Comparison of ENCODE assay signal across 18 cellular contexts in genomic region chr17:12027658-12028057, GRCh38.
"Had no signal": no experiment of that assay in that cellular context is flagged by ENCODE, and none has a peak within 500 bp of the region (broad histone marks: within the 10 kb centered on the region; RNA-seq: fewer than 3 reads in every experiment).

No MANE protein-coding gene starts in this region.

- H3K27ac Mint-ChIP-seq: naive thymus-derived CD8-positive, alpha-beta T cell; stimulated activated naive B cell treated with anti-CD40 and anti-IgM and Interleukin-4, amounts not matched to agents 10 μg/mL and 1 μg/mL and 100 μg/mL, for 72 hours; stimulated activated naive CD8-positive, alpha-beta T cell treated with anti-CD3 and anti-CD28 coated beads, Interleukin-15, amount 100 ng/mL, for 72 hours had no signal

- H3K9me3 ChIP-seq: mucosa of descending colon, spleen, thoracic aorta, transverse colon had no signal

- DNase-seq: effector memory CD4-positive, alpha-beta T cell; foreskin melanocyte; head of caudate nucleus; mammary epithelial cell; mucosa of descending colon; naive thymus-derived CD8-positive, alpha-beta T cell; posterior cingulate gyrus; spleen; stimulated activated CD4-positive, alpha-beta T cell treated with anti-CD3 and anti-CD28 coated beads, Interleukin-15, amount 100 ng/mL, for 24 hours; stimulated activated CD4-positive, alpha-beta T cell treated with anti-CD3 and anti-CD28 coated beads, Interleukin-1b, Interleukin-23, amount 100 ng/mL, for 48 hours; stimulated activated CD4-positive, alpha-beta T cell treated with anti-CD3 and anti-CD28 coated beads, Interleukin-4, amount 100 ng/mL, for 24 hours; stimulated activated naive B cell treated with anti-CD40 and anti-IgM and Interleukin-4, amounts not matched to agents 10 μg/mL and 1 μg/mL and 100 μg/mL, for 72 hours; stimulated activated naive CD8-positive, alpha-beta T cell treated with anti-CD3 and anti-CD28 coated beads, Interleukin-15, amount 100 ng/mL, for 72 hours; substantia nigra; transverse colon had no signal

- H3K36me3 ChIP-seq: spleen, thoracic aorta had no signal

- H3K4me2 ChIP-seq: hepatocyte had no signal

- H2AFZ ChIP-seq: hepatocyte had no signal

- H3K27me3 ChIP-seq: hepatocyte, spleen, transverse colon had no signal

- H3K9me3 Mint-ChIP-seq: naive thymus-derived CD8-positive, alpha-beta T cell; stimulated activated naive B cell treated with anti-CD40 and anti-IgM and Interleukin-4, amounts not matched to agents 10 μg/mL and 1 μg/mL and 100 μg/mL, for 72 hours; stimulated activated naive CD8-positive, alpha-beta T cell treated with anti-CD3 and anti-CD28 coated beads, Interleukin-15, amount 100 ng/mL, for 72 hours had no signal

- H3K27me3 Mint-ChIP-seq: naive thymus-derived CD8-positive, alpha-beta T cell; stimulated activated naive B cell treated with anti-CD40 and anti-IgM and Interleukin-4, amounts not matched to agents 10 μg/mL and 1 μg/mL and 100 μg/mL, for 72 hours; stimulated activated naive CD8-positive, alpha-beta T cell treated with anti-CD3 and anti-CD28 coated beads, Interleukin-15, amount 100 ng/mL, for 72 hours had no signal

- FAIRE-seq: urothelium cell line had no signal

- H3K4me3 ChIP-seq: hepatocyte, mucosa of descending colon, spleen, thoracic aorta, transverse colon had no signal

- H3K27ac ChIP-seq: hepatocyte, spleen, thoracic aorta, transverse colon had no signal

- H3K4me3 Mint-ChIP-seq: stimulated activated naive B cell treated with anti-CD40 and anti-IgM and Interleukin-4, amounts not matched to agents 10 μg/mL and 1 μg/mL and 100 μg/mL, for 72 hours; stimulated activated naive CD8-positive, alpha-beta T cell treated with anti-CD3 and anti-CD28 coated beads, Interleukin-15, amount 100 ng/mL, for 72 hours had no signal
